In genomic region chr4:168712316-168712855, GRCh38 we compare ENCODE assay signal across 1 cellular context.
TF ChIP-seq lines count a peak whose summit lies in the region.

No MANE protein-coding gene starts in this region.

TF ChIP-seq in IMR-90, 13 proteins besides CTCF, POLR2A, EP300 and RAD21:
- TF ChIP-seq MXI1 (IDR thresholded peaks at IDR 0.05; ENCODE audit: borderline replicate concordance, low read depth, low read length) (no peak), ELK1 (IDR thresholded peaks at IDR 0.05; ENCODE audit: borderline replicate concordance, low read depth, low read length) (no peak), CEBPB (IDR thresholded peaks at IDR 0.05; ENCODE audit: low read depth, low read length) (no peak), FOS (IDR thresholded peaks at IDR 0.05; ENCODE audit: low read depth, low read length) (no peak), RCOR1 (IDR thresholded peaks at IDR 0.05; ENCODE audit: insufficient replicate concordance, low read length) (no peak)
